Comparison of ENCODE assay signal across 8 cellular contexts in genomic region chr10:99845837-99846382, GRCh38.
A peak's percentile ranks its signal among the peaks of the same experiment; 100 is the strongest.
DNase-seq lines count a peak whose midpoint lies in the region; ATAC-seq, FAIRE-seq and TF ChIP-seq lines count a peak whose summit lies in the region.

No MANE protein-coding gene starts in this region.

- H3K9ac ChIP-seq in NT2/D1 (ENCODE audit: insufficient read length, low read depth) (no peak overlapping the region), endothelial cell of umbilical vein (replicated peaks; ENCODE audit: extremely low read depth, insufficient read depth, low read length) (no peak overlapping the region)

- H3K9me3 ChIP-seq in A673 (ENCODE audit: low read depth, low read length, poor library complexity, severe bottlenecking) (no peaks in the 10 kb centered on the region), NT2/D1 (ENCODE audit: insufficient read depth, low read length) (peaks cover 7% of the 10 kb centered on the region; the same call in 1 of the 2 replicates), endothelial cell of umbilical vein (replicated peaks; ENCODE audit: control insufficient read depth, insufficient read depth, low read length) (no peaks in the 10 kb centered on the region)

- intact Hi-C loops in A673 (cut with micrococcal nuclease; ENCODE audit: unreplicated experiment) = loop anchor here (5.0 to 10.0 kb wide), 7 partner anchors 119 to 671 kb away; partner anchors contain the start of genes DNMBP, ERLIN1 and SEC31B
- intact Hi-C loops in endothelial cell of umbilical vein (cut with micrococcal nuclease) = loop anchor here (1.0 to 10.0 kb wide), 13 partner anchors 35 to 586 kb away; partner anchors contain the start of genes CHUK, COX15, CUTC and ERLIN1

- peak; percentile 96 for TF ChIP-seq CTCF in A673 (conservative IDR thresholded peaks at IDR 0.05; ENCODE audit: low read depth, low read length)
- TF ChIP-seq CTCF in endothelial cell of umbilical vein (IDR thresholded peaks at IDR 0.05; ENCODE audit: extremely low read depth in 1 of 2, insufficient read depth in 1 of 2, low read depth in 1 of 2, low read length in 2 of 2) = peak; percentile 72 to 94

- no peak for TF ChIP-seq POLR2A in GM18505 (IDR thresholded peaks at IDR 0.05; ENCODE audit: borderline replicate concordance, extremely low read depth, insufficient read depth, insufficient read length)
- TF ChIP-seq POLR2A in endothelial cell of umbilical vein (IDR thresholded peaks at IDR 0.05; ENCODE audit: low read depth, low read length) = no peak

- BruUV-seq in A673 (replicated peaks; lab: Mats Ljungman, UMichigan) (no TSS peak), endothelial cell of umbilical vein (replicated peaks; lab: Mats Ljungman, UMichigan) (no TSS peak)

- DNase-seq in A673 (ENCODE audit: low spot score) (peak; percentile 93), HPDE6-E6E7 (ENCODE audit: extremely low spot score) (peak; percentile 62), NT2/D1 (ENCODE audit: low read depth, low spot score) (peak; percentile 75), endothelial cell of umbilical vein (ENCODE audit: low read depth, low spot score) (peak; percentile 94), mucosa of gallbladder (ENCODE audit: low spot score) (peak; percentile 83)
- peak; percentile 40 for DNase-seq in activated CD8-positive, alpha-beta memory T cell treated with anti-CD3 and anti-CD28 coated beads, Interleukin-2, amount 50 U/mL, for 1 hour (ENCODE audit: extremely low read depth)
- DNase-seq in stimulated activated CD8-positive, alpha-beta memory T cell treated with anti-CD3 and anti-CD28 coated beads, Interleukin-4, amount 100 ng/mL, for 4 hours (ENCODE audit: low read depth in 2 of 2, low spot score in 1 of 2) = peak; percentile 44 to 52

- H3K27ac ChIP-seq in A673 (ENCODE audit: low read depth, low read length, poor library complexity, severe bottlenecking) (no peak overlapping the region), endothelial cell of umbilical vein (ENCODE audit: insufficient read depth, low read depth, low read length) (peak overlapping the region; percentile 10)

- no peaks in the 10 kb centered on the region for H3K36me3 ChIP-seq in A673 (ENCODE audit: insufficient read depth, low read length, poor library complexity, severe bottlenecking)
- H3K36me3 ChIP-seq in NT2/D1 (ENCODE audit: insufficient read depth, insufficient read length, low read length) = no peaks in the 10 kb centered on the region
- no peaks in the 10 kb centered on the region for H3K36me3 ChIP-seq in endothelial cell of umbilical vein (ENCODE audit: control insufficient read depth in 2 of 2, extremely low read depth in 1 of 2, insufficient read depth in 2 of 2, low read length in 2 of 2)

- no peaks in the 10 kb centered on the region for H4K20me1 ChIP-seq in endothelial cell of umbilical vein (replicated peaks; ENCODE audit: control insufficient read depth, extremely low read depth, insufficient read depth, low read length)

- CTCF ChIA-PET in A673 (lab: Charles Lee) (interaction anchor here (0.6 to 3.0 kb wide), 17 partner anchors 114 to 673 kb away, joined by 3 to 35 read pairs (median 3); partner anchors contain the start of genes COX15, CUTC and DNMBP), endothelial cell of umbilical vein (lab: Charles Lee) (interaction anchor here (0.6 to 3.6 kb wide), 76 partner anchors 10 to 1295 kb away, joined by 3 to 174 read pairs (median 5); partner anchors contain the start of genes COX15, CUTC, DNMBP and ERLIN1)

- H3K4me2 ChIP-seq in endothelial cell of umbilical vein (ENCODE audit: insufficient read depth, low read length) = peak overlapping the region; percentile 63

- H3K4me3 ChIP-seq in A673 (ENCODE audit: low read depth, low read length, poor library complexity, severe bottlenecking) (no peak overlapping the region), NT2/D1 (ENCODE audit: insufficient read length, low read depth) (no peak overlapping the region), endothelial cell of umbilical vein (replicated peaks in 1 of 3; ENCODE audit: insufficient read depth in 1 of 3, low read depth in 1 of 3, low read length in 3 of 3) (peak overlapping the region in 1 of 3 experiments; percentile 41)

- FAIRE-seq in endothelial cell of umbilical vein (lab: Jason Lieb, UNC) = peak; percentile 96

- dilution Hi-C loops in endothelial cell of umbilical vein (cut with MboI; ENCODE audit: extremely low pct_ligation_motif_present, low sequenced_read_pairs) = no loop called here

- H3K9me1 ChIP-seq in endothelial cell of umbilical vein (replicated peaks; ENCODE audit: control insufficient read depth, extremely low read depth, insufficient read depth, low read length) = no peaks in the 10 kb centered on the region

- H3K79me2 ChIP-seq in endothelial cell of umbilical vein (ENCODE audit: control insufficient read depth, insufficient read depth, low read length) = no peaks in the 10 kb centered on the region

- POLR2A ChIA-PET in A673 (lab: Charles Lee; ENCODE audit: low non-redundant PET) (interaction anchor here (0.6 kb wide), 1 partner anchor 121 kb away, joined by 4 read pairs; no protein-coding TSS in a partner anchor), endothelial cell of umbilical vein (lab: Charles Lee) (interaction anchor here (0.6 to 1.1 kb wide), 6 partner anchors 64 to 577 kb away, joined by 3 to 6 read pairs (median 4); no protein-coding TSS in a partner anchor)

- peak overlapping the region; percentile 80 for H2AFZ ChIP-seq in endothelial cell of umbilical vein (ENCODE audit: low read depth, low read length)

- no peaks in the 10 kb centered on the region for H3K27me3 ChIP-seq in A673 (replicated peaks; ENCODE audit: insufficient read depth, low read depth, low read length, poor library complexity)
- H3K27me3 ChIP-seq in NT2/D1 (ENCODE audit: insufficient read depth, insufficient read length) = no peaks in the 10 kb centered on the region
- H3K27me3 ChIP-seq in endothelial cell of umbilical vein (ENCODE audit: control insufficient read depth in 2 of 2, insufficient read depth in 2 of 2, low read length in 2 of 2) = no peaks in the 10 kb centered on the region

- peak; percentile 64 for ATAC-seq in GM18505 (IDR thresholded peaks at IDR 0.05; ENCODE audit: unreplicated experiment)

- H3K4me1 ChIP-seq in A673 (ENCODE audit: insufficient read depth, low read length, poor library complexity, severe bottlenecking) (peaks cover 18% of the 10 kb centered on the region), NT2/D1 (ENCODE audit: insufficient read depth, insufficient read length) (no peaks in the 10 kb centered on the region), endothelial cell of umbilical vein (ENCODE audit: control insufficient read depth, extremely low read depth, insufficient read depth, low read length) (peaks cover 18% of the 10 kb centered on the region)

TF ChIP-seq in endothelial cell of umbilical vein, 7 proteins besides CTCF, POLR2A, EP300 and RAD21:
- TF ChIP-seq EZH2 (IDR thresholded peaks at IDR 0.05; ENCODE audit: borderline replicate concordance, low read depth, low read length, severe bottlenecking) (no peak), POLR2AphosphoS5 (IDR thresholded peaks at IDR 0.05; ENCODE audit: insufficient read depth, low read depth, low read length) (no peak), FOS (IDR thresholded peaks at IDR 0.05; ENCODE audit: borderline replicate concordance, insufficient read depth, low read length) (no peak), MYC (IDR thresholded peaks at IDR 0.05; ENCODE audit: low read depth, low read length) (no peak), JUN (IDR thresholded peaks at IDR 0.05; ENCODE audit: borderline replicate concordance, insufficient read depth, insufficient read length, low read depth) (no peak), MAX (IDR thresholded peaks at IDR 0.05; ENCODE audit: insufficient read depth, insufficient read length) (no peak), GATA2 (IDR thresholded peaks at IDR 0.05; ENCODE audit: insufficient read depth, insufficient read length, low read depth, low read length) (no peak)

Comparison
In these comparisons a context has a peak if more than half of its experiments do, and no peak if none do; other contexts are left out.
1. DNase-seq: peak in every context shown above with its lines; median percentile 94 in endothelial cell of umbilical vein; 93 in A673; 83 in mucosa of gallbladder; 75 in NT2/D1; 62 in HPDE6-E6E7; 48 in stimulated activated CD8-positive, alpha-beta memory T cell treated with anti-CD3 and anti-CD28 coated beads, Interleukin-4, amount 100 ng/mL, for 4 hours; 40 in activated CD8-positive, alpha-beta memory T cell treated with anti-CD3 and anti-CD28 coated beads, Interleukin-2, amount 50 U/mL, for 1 hour.